ENCODE assay signal across 17 cellular contexts in the genomic region with DNA sequence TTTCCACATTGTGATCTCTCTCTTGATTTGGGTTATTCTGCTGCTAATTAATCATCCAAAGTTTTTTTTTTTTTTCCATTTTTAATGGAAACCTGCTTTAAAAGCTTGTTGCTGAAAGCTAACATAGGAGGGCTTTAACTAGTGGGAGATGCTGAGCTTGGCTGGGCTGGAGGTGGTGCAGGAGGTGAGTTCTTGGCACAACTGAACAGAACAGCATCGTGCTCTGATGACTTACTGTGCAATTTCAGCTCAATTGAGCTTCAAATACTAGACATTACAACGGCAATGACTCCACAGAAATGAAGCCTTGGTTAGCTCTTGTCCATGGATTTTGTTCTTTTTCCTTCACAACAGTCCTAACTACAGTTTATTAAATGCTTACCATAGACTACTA.
DNase-seq lines count a peak whose midpoint lies in the region; ATAC-seq, FAIRE-seq and TF ChIP-seq lines count a peak whose summit lies in the region.
"Had no signal": no experiment of that assay in that cellular context is flagged by ENCODE, and none has a peak within 500 bp of the region (broad histone marks: within the 10 kb centered on the region; RNA-seq: fewer than 3 reads in every experiment).

No MANE protein-coding gene starts in this region.

- peaks cover 4% of the 10 kb centered on the region for H3K36me3 Mint-ChIP-seq in activated CD4-positive, alpha-beta T cell treated with anti-CD3 and anti-CD28 coated beads for 36 hours (ENCODE audit: low read depth)
- H3K36me3 Mint-ChIP-seq in activated CD4-positive, alpha-beta T cell treated with anti-CD3 and anti-CD28 coated beads, Interleukin-2, amount 10 ng/mL, durations not matched to agents 24 days and 14 days (ENCODE audit: low read depth): no peaks in the 10 kb centered on the region
- no peaks in the 10 kb centered on the region for H3K36me3 Mint-ChIP-seq in mesothelial cell of epicardium
- H3K36me3 Mint-ChIP-seq in activated naive CD4-positive, alpha-beta T cell treated with anti-CD3 and anti-CD28 coated beads, Interleukin-2, amount 10 ng/mL, durations not matched to agents 7 days and 5 days: peaks cover 4% of the 10 kb centered on the region

- H3K9me3 ChIP-seq in suprapubic skin (no peaks in the 10 kb centered on the region), neuronal stem cell (replicated peaks in 1 of 2; ENCODE audit: control insufficient read depth in 2 of 2, insufficient read depth in 1 of 2, low read depth in 1 of 2, low read length in 2 of 2) (peaks cover 0 to 4% of the 10 kb centered on the region in 2 donors), small intestine (ENCODE audit: control insufficient read depth, low read depth) (no peaks in the 10 kb centered on the region)
- H3K9me3 ChIP-seq: ovary had no signal

- H3K4me1 ChIP-seq in suprapubic skin (peaks cover 18% of the 10 kb centered on the region), neuronal stem cell (ENCODE audit: control insufficient read depth in 2 of 2, insufficient read depth in 1 of 2, low read depth in 1 of 2, low read length in 2 of 2) (no peaks in the 10 kb centered on the region), small intestine (ENCODE audit: control insufficient read depth in 2 of 2, insufficient read depth in 1 of 2, low read depth in 1 of 2, low read length in 1 of 2) (no peaks in the 10 kb centered on the region)

- H3K79me1 ChIP-seq in neuronal stem cell (ENCODE audit: low read depth, low read length): no peaks in the 10 kb centered on the region

- intact Hi-C loops in activated CD4-positive, alpha-beta T cell treated with anti-CD3 and anti-CD28 coated beads for 36 hours (cut with DNase I, micrococcal nuclease): no loop called here
- intact Hi-C loops in activated CD4-positive, alpha-beta T cell treated with anti-CD3 and anti-CD28 coated beads, Interleukin-2, amount 10 ng/mL, durations not matched to agents 24 days and 14 days (cut with micrococcal nuclease): no loop called here

- WGBS in suprapubic skin: 55% methylated on average over 2 of the region's 2 CpGs
- no CpG with 5 or more reads among the region's 2 CpGs for WGBS in neuronal stem cell (ENCODE audit: extremely low coverage in 2 of 2, insufficient read length in 2 of 2, insufficient replicate concordance in 1 of 2), 2 donors
- 69 to 72% (median 71%) methylated on average over 2 of the region's 2 CpGs for WGBS in small intestine, 3 donors

- no peaks in the 10 kb centered on the region for H3K9me3 Mint-ChIP-seq in activated CD4-positive, alpha-beta T cell treated with anti-CD3 and anti-CD28 coated beads for 36 hours (ENCODE audit: low read depth)
- H3K9me3 Mint-ChIP-seq in activated CD4-positive, alpha-beta T cell treated with anti-CD3 and anti-CD28 coated beads, Interleukin-2, amount 10 ng/mL, durations not matched to agents 24 days and 14 days: peaks cover 7% of the 10 kb centered on the region
- H3K9me3 Mint-ChIP-seq in mesothelial cell of epicardium: peaks cover 7% of the 10 kb centered on the region
- peaks cover 3% of the 10 kb centered on the region for H3K9me3 Mint-ChIP-seq in activated naive CD4-positive, alpha-beta T cell treated with anti-CD3 and anti-CD28 coated beads, Interleukin-2, amount 10 ng/mL, durations not matched to agents 7 days and 5 days

- no peak overlapping the region for H4K8ac ChIP-seq in neuronal stem cell (ENCODE audit: low read depth, low read length)

- H3K4me1 Mint-ChIP-seq in activated CD4-positive, alpha-beta T cell treated with anti-CD3 and anti-CD28 coated beads for 36 hours: peaks cover 19% of the 10 kb centered on the region
- H3K4me1 Mint-ChIP-seq in activated CD4-positive, alpha-beta T cell treated with anti-CD3 and anti-CD28 coated beads, Interleukin-2, amount 10 ng/mL, durations not matched to agents 24 days and 14 days: peaks cover 10% of the 10 kb centered on the region
- peaks cover 32% of the 10 kb centered on the region for H3K4me1 Mint-ChIP-seq in mesothelial cell of epicardium
- peaks cover 12% of the 10 kb centered on the region for H3K4me1 Mint-ChIP-seq in activated naive CD4-positive, alpha-beta T cell treated with anti-CD3 and anti-CD28 coated beads, Interleukin-2, amount 10 ng/mL, durations not matched to agents 7 days and 5 days

- no peak for TF ChIP-seq EP300 in suprapubic skin (IDR thresholded peaks at IDR 0.05)

- no peak for TF ChIP-seq POLR2A in suprapubic skin (IDR thresholded peaks at IDR 0.05)

- FAIRE-seq in small intestine (lab: Jason Lieb, UNC): no peak
- FAIRE-seq: A204.1, GM12892, RCC 7860, TTC549 had no signal

- no peak overlapping the region for H2BK5ac ChIP-seq in neuronal stem cell (ENCODE audit: low read length)

- no peak overlapping the region for H3K4me3 Mint-ChIP-seq in activated CD4-positive, alpha-beta T cell treated with anti-CD3 and anti-CD28 coated beads for 36 hours
- H3K4me3 Mint-ChIP-seq in activated CD4-positive, alpha-beta T cell treated with anti-CD3 and anti-CD28 coated beads, Interleukin-2, amount 10 ng/mL, durations not matched to agents 24 days and 14 days: no peak overlapping the region
- no peak overlapping the region for H3K4me3 Mint-ChIP-seq in mesothelial cell of epicardium
- no peak overlapping the region for H3K4me3 Mint-ChIP-seq in activated naive CD4-positive, alpha-beta T cell treated with anti-CD3 and anti-CD28 coated beads, Interleukin-2, amount 10 ng/mL, durations not matched to agents 7 days and 5 days

- H3K36me3 ChIP-seq in suprapubic skin (no peaks in the 10 kb centered on the region), neuronal stem cell (replicated peaks in 1 of 2; ENCODE audit: control insufficient read depth in 2 of 2, insufficient read depth in 2 of 2, low read length in 2 of 2) (no peaks in the 10 kb centered on the region), small intestine (ENCODE audit: control insufficient read depth in 2 of 2, insufficient read depth in 2 of 2, low read length in 2 of 2) (no peaks in the 10 kb centered on the region)
- H3K36me3 ChIP-seq: ovary had no signal

- H2BK120ac ChIP-seq in neuronal stem cell (ENCODE audit: low read depth, low read length): no peak overlapping the region

- H3K4me3 ChIP-seq in suprapubic skin: no peak overlapping the region
- no peak overlapping the region for H3K4me3 ChIP-seq in neuronal stem cell (ENCODE audit: low read length in 2 of 2)
- H3K4me3 ChIP-seq in small intestine (ENCODE audit: low read depth in 1 of 2, low read length in 2 of 2): no peak overlapping the region
- H3K4me3 ChIP-seq: ovary had no signal

- POLR2A ChIA-PET in activated CD4-positive, alpha-beta T cell treated with anti-CD3 and anti-CD28 coated beads for 36 hours (lab: Charles Lee): no interaction called here

- CTCF ChIA-PET in activated CD4-positive, alpha-beta T cell treated with anti-CD3 and anti-CD28 coated beads for 36 hours (lab: Charles Lee): interaction anchor here (0.7 to 0.8 kb wide), 2 partner anchors 17 to 56 kb away, joined by 3 to 4 read pairs; no protein-coding TSS in a partner anchor
- CTCF ChIA-PET in activated naive CD4-positive, alpha-beta T cell treated with anti-CD3 and anti-CD28 coated beads, Interleukin-2, amount 10 ng/mL, durations not matched to agents 7 days and 5 days (lab: Charles Lee): no interaction called here

- no peak overlapping the region for H3K18ac ChIP-seq in neuronal stem cell (ENCODE audit: low read length)

- H3K27ac Mint-ChIP-seq in activated CD4-positive, alpha-beta T cell treated with anti-CD3 and anti-CD28 coated beads for 36 hours: peak overlapping the region; percentile 25
- H3K27ac Mint-ChIP-seq in activated CD4-positive, alpha-beta T cell treated with anti-CD3 and anti-CD28 coated beads, Interleukin-2, amount 10 ng/mL, durations not matched to agents 24 days and 14 days: no peak overlapping the region
- H3K27ac Mint-ChIP-seq in mesothelial cell of epicardium: peak overlapping the region; percentile 91
- no peak overlapping the region for H3K27ac Mint-ChIP-seq in activated naive CD4-positive, alpha-beta T cell treated with anti-CD3 and anti-CD28 coated beads, Interleukin-2, amount 10 ng/mL, durations not matched to agents 7 days and 5 days

- H3K9ac ChIP-seq in neuronal stem cell (ENCODE audit: low read depth, low read length, poor library complexity): no peak overlapping the region

- peak overlapping the region; percentile 59 for H3K27ac ChIP-seq in VCaP
- peak overlapping the region; percentile 0 for H3K27ac ChIP-seq in suprapubic skin
- no peak overlapping the region for H3K27ac ChIP-seq in neuronal stem cell (replicated peaks; ENCODE audit: low read length)
- no peak overlapping the region for H3K27ac ChIP-seq in small intestine (ENCODE audit: low read depth in 1 of 2, low read length in 1 of 2)
- H3K27ac ChIP-seq: ovary had no signal

- no peak overlapping the region for H4K91ac ChIP-seq in neuronal stem cell (ENCODE audit: low read depth, low read length, poor library complexity)

- H2AK5ac ChIP-seq in neuronal stem cell (ENCODE audit: low read depth, low read length): no peak overlapping the region

- TF ChIP-seq CTCF in VCaP (conservative IDR thresholded peaks at IDR 0.05) (no peak), mesothelial cell of epicardium (IDR thresholded peaks at IDR 0.05; ENCODE audit: unreplicated experiment) (no peak), suprapubic skin (IDR thresholded peaks at IDR 0.05) (no peak)

- no peak overlapping the region for H2AFZ ChIP-seq in neuronal stem cell (ENCODE audit: low read length)

- no peak overlapping the region for H3K14ac ChIP-seq in neuronal stem cell (ENCODE audit: low read length)

- no peak overlapping the region for H3K4ac ChIP-seq in neuronal stem cell (ENCODE audit: low read length)

- no peak overlapping the region for H3K23ac ChIP-seq in neuronal stem cell (ENCODE audit: low read depth, low read length, poor library complexity)

- no peak for DNase-seq in activated CD4-positive, alpha-beta T cell treated with anti-CD3 and anti-CD28 coated beads for 36 hours
- DNase-seq in activated CD4-positive, alpha-beta T cell treated with anti-CD3 and anti-CD28 coated beads, Interleukin-2, amount 10 ng/mL, durations not matched to agents 24 days and 14 days: no peak
- DNase-seq in mesothelial cell of epicardium (ENCODE audit: low spot score in 2 of 2, unreplicated experiment in 2 of 2) (no peak), suprapubic skin (ENCODE audit: low spot score in 2 of 2) (no peak), neuronal stem cell (ENCODE audit: low spot score) (no peak), small intestine (no peak)
- DNase-seq in activated naive CD4-positive, alpha-beta T cell treated with anti-CD3 and anti-CD28 coated beads, Interleukin-2, amount 10 ng/mL, durations not matched to agents 7 days and 5 days: no peak
- DNase-seq: activated CD4-positive, alpha-beta T cell treated with anti-CD3 and anti-CD28 coated beads, Interleukin-2, amount 50 U/mL, for 1 hour; activated gamma-delta T cell treated with Interleukin-2 at 50 U/mL for 16 hours; NCI-H82; SW 1271 had no signal

- H3K27me3 Mint-ChIP-seq in activated CD4-positive, alpha-beta T cell treated with anti-CD3 and anti-CD28 coated beads for 36 hours: no peaks in the 10 kb centered on the region
- peaks cover 1% of the 10 kb centered on the region for H3K27me3 Mint-ChIP-seq in activated CD4-positive, alpha-beta T cell treated with anti-CD3 and anti-CD28 coated beads, Interleukin-2, amount 10 ng/mL, durations not matched to agents 24 days and 14 days
- H3K27me3 Mint-ChIP-seq in mesothelial cell of epicardium (ENCODE audit: low read depth): no peaks in the 10 kb centered on the region
- peaks cover 21% of the 10 kb centered on the region for H3K27me3 Mint-ChIP-seq in activated naive CD4-positive, alpha-beta T cell treated with anti-CD3 and anti-CD28 coated beads, Interleukin-2, amount 10 ng/mL, durations not matched to agents 7 days and 5 days

- no peak for ATAC-seq in activated CD4-positive, alpha-beta T cell treated with anti-CD3 and anti-CD28 coated beads for 36 hours

- H2BK15ac ChIP-seq in neuronal stem cell (ENCODE audit: low read length): no peak overlapping the region

- H3K27me3 ChIP-seq in suprapubic skin: no peaks in the 10 kb centered on the region
- no peaks in the 10 kb centered on the region for H3K27me3 ChIP-seq in neuronal stem cell (ENCODE audit: control insufficient read depth in 3 of 3, insufficient read depth in 3 of 3, low read depth in 1 of 3, low read length in 3 of 3)
- no peaks in the 10 kb centered on the region for H3K27me3 ChIP-seq in small intestine (ENCODE audit: control insufficient read depth in 2 of 2, insufficient read depth in 2 of 2, low read length in 2 of 2)
- H3K27me3 ChIP-seq: ovary had no signal

- H2BK12ac ChIP-seq in neuronal stem cell (ENCODE audit: low read length): no peak overlapping the region

- no peak overlapping the region for H3K4me2 ChIP-seq in neuronal stem cell (ENCODE audit: insufficient read depth, low read length, poor library complexity, severe bottlenecking)

Comparison
In these comparisons a context has a peak if more than half of its experiments do, and no peak if none do; other contexts are left out.
1. H3K27ac Mint-ChIP-seq: peak in activated CD4-positive, alpha-beta T cell treated with anti-CD3 and anti-CD28 coated beads for 36 hours (single experiment) and mesothelial cell of epicardium (single experiment); none in activated CD4-positive, alpha-beta T cell treated with anti-CD3 and anti-CD28 coated beads, Interleukin-2, amount 10 ng/mL, durations not matched to agents 24 days and 14 days (single experiment) and activated naive CD4-positive, alpha-beta T cell treated with anti-CD3 and anti-CD28 coated beads, Interleukin-2, amount 10 ng/mL, durations not matched to agents 7 days and 5 days (single experiment).
2. H3K27ac ChIP-seq: peak in VCaP (single experiment) and suprapubic skin (single experiment); none in neuronal stem cell (single experiment) and small intestine (0 of 2).